In genomic region chr7:20019757-20020432, GRCh38 we compare ENCODE assay signal across 13 cellular contexts.
DNase-seq lines count a peak whose midpoint lies in the region; ATAC-seq lines count a peak whose summit lies in the region.
"Had no signal": no experiment of that assay in that cellular context is flagged by ENCODE, and none has a peak within 500 bp of the region (broad histone marks: within the 10 kb centered on the region; RNA-seq: fewer than 3 reads in every experiment).

No MANE protein-coding gene starts in this region.

- no peaks in the 10 kb centered on the region for H3K9me3 Mint-ChIP-seq in stimulated activated naive CD8-positive, alpha-beta T cell treated with anti-CD3 and anti-CD28 coated beads, Interleukin-15, Interleukin-2, amounts not matched to agents 100 ng/mL and 50 ng/mL, for 24 hours
- H3K9me3 Mint-ChIP-seq in stimulated activated naive CD8-positive, alpha-beta T cell treated with anti-CD3 and anti-CD28 coated beads, Interleukin-15, amount 100 ng/mL, for 72 hours, result peaks cover 7 to 9% of the 10 kb centered on the region in 2 donors
- H3K9me3 Mint-ChIP-seq in stimulated activated naive B cell treated with anti-CD40 and anti-IgM and Interleukin-4, amounts not matched to agents 10 μg/mL and 1 μg/mL and 100 μg/mL, for 72 hours, result peaks cover 4 to 5% of the 10 kb centered on the region in 2 donors

- no peaks in the 10 kb centered on the region for H3K36me3 Mint-ChIP-seq in stimulated activated naive CD8-positive, alpha-beta T cell treated with anti-CD3 and anti-CD28 coated beads, Interleukin-15, Interleukin-2, amounts not matched to agents 100 ng/mL and 50 ng/mL, for 24 hours (ENCODE audit: low read depth)
- peaks cover 0 to 9% of the 10 kb centered on the region in 2 donors for H3K36me3 Mint-ChIP-seq in stimulated activated naive B cell treated with anti-CD40 and anti-IgM and Interleukin-4, amounts not matched to agents 10 μg/mL and 1 μg/mL and 100 μg/mL, for 72 hours

- H3K27ac Mint-ChIP-seq in stimulated activated naive CD8-positive, alpha-beta T cell treated with anti-CD3 and anti-CD28 coated beads, Interleukin-15, Interleukin-2, amounts not matched to agents 100 ng/mL and 50 ng/mL, for 24 hours, result peak overlapping the region; percentile 64
- no peak overlapping the region for H3K27ac Mint-ChIP-seq in stimulated activated naive CD8-positive, alpha-beta T cell treated with anti-CD3 and anti-CD28 coated beads, Interleukin-15, amount 100 ng/mL, for 72 hours
- H3K27ac Mint-ChIP-seq in stimulated activated naive B cell treated with anti-CD40 and anti-IgM and Interleukin-4, amounts not matched to agents 10 μg/mL and 1 μg/mL and 100 μg/mL, for 72 hours, result peak overlapping the region; percentile 1
- H3K27ac Mint-ChIP-seq: activated CD4-positive, alpha-beta memory T cell treated with anti-CD3 and anti-CD28 coated beads, Interleukin-2, amount 10 ng/mL, durations not matched to agents 7 days and 5 days had no signal

- no peak for DNase-seq in stimulated activated naive CD8-positive, alpha-beta T cell treated with anti-CD3 and anti-CD28 coated beads, Interleukin-15, amount 100 ng/mL, for 72 hours
- no peak for DNase-seq in stimulated activated naive B cell treated with anti-CD40 and anti-IgM and Interleukin-4, amounts not matched to agents 10 μg/mL and 1 μg/mL and 100 μg/mL, for 72 hours
- no peak for DNase-seq in activated naive CD4-positive, alpha-beta T cell treated with Interleukin-2 at 50 U/mL for 16 hours
- DNase-seq in SHP77 treated with DMSO at 0.1 percent for 48 hours (lab: John Stamatoyannopoulos, UW), result no peak
- DNase-seq: activated CD4-positive, alpha-beta memory T cell treated with anti-CD3 and anti-CD28 coated beads, Interleukin-2, amount 10 ng/mL, durations not matched to agents 7 days and 5 days; amygdala; hypothalamus; NCI-H446; SJCRH30 had no signal

- peaks cover 4% of the 10 kb centered on the region for H3K4me1 Mint-ChIP-seq in stimulated activated naive CD8-positive, alpha-beta T cell treated with anti-CD3 and anti-CD28 coated beads, Interleukin-15, Interleukin-2, amounts not matched to agents 100 ng/mL and 50 ng/mL, for 24 hours (ENCODE audit: low read depth)
- H3K4me1 Mint-ChIP-seq in stimulated activated naive CD8-positive, alpha-beta T cell treated with anti-CD3 and anti-CD28 coated beads, Interleukin-15, amount 100 ng/mL, for 72 hours, result no peaks in the 10 kb centered on the region
- H3K4me1 Mint-ChIP-seq in stimulated activated naive B cell treated with anti-CD40 and anti-IgM and Interleukin-4, amounts not matched to agents 10 μg/mL and 1 μg/mL and 100 μg/mL, for 72 hours, result peaks cover 26 to 43% of the 10 kb centered on the region in 2 donors
- H3K4me1 Mint-ChIP-seq: activated CD4-positive, alpha-beta memory T cell treated with anti-CD3 and anti-CD28 coated beads, Interleukin-2, amount 10 ng/mL, durations not matched to agents 7 days and 5 days had no signal

- no peak overlapping the region for H3K4me3 Mint-ChIP-seq in stimulated activated naive CD8-positive, alpha-beta T cell treated with anti-CD3 and anti-CD28 coated beads, Interleukin-15, Interleukin-2, amounts not matched to agents 100 ng/mL and 50 ng/mL, for 24 hours
- H3K4me3 Mint-ChIP-seq in stimulated activated naive CD8-positive, alpha-beta T cell treated with anti-CD3 and anti-CD28 coated beads, Interleukin-15, amount 100 ng/mL, for 72 hours, result no peak overlapping the region
- peak overlapping the region in 1 of 2 donors; percentile 8 for H3K4me3 Mint-ChIP-seq in stimulated activated naive B cell treated with anti-CD40 and anti-IgM and Interleukin-4, amounts not matched to agents 10 μg/mL and 1 μg/mL and 100 μg/mL, for 72 hours
- H3K4me3 Mint-ChIP-seq: activated CD4-positive, alpha-beta memory T cell treated with anti-CD3 and anti-CD28 coated beads, Interleukin-2, amount 10 ng/mL, durations not matched to agents 7 days and 5 days had no signal

- no peak for ATAC-seq in stimulated activated naive CD8-positive, alpha-beta T cell treated with anti-CD3 and anti-CD28 coated beads, Interleukin-15, amount 100 ng/mL, for 72 hours
- ATAC-seq in HG02642 (IDR thresholded peaks at IDR 0.05; ENCODE audit: poor library complexity, unreplicated experiment) (peak; percentile 84), HG03571 (IDR thresholded peaks at IDR 0.05; ENCODE audit: unreplicated experiment) (peak; percentile 63)
- peak; percentile 91 to 92 for ATAC-seq in stimulated activated naive B cell treated with anti-CD40 and anti-IgM and Interleukin-4, amounts not matched to agents 10 μg/mL and 1 μg/mL and 100 μg/mL, for 72 hours (replicated peaks)
- no peak for ATAC-seq in activated CD4-positive, CD25-positive, alpha-beta regulatory T cell treated with anti-CD3 and anti-CD28 coated beads, Interleukin-2, amount 50 U/mL, for 24 hours

- no peaks in the 10 kb centered on the region for H3K27me3 Mint-ChIP-seq in stimulated activated naive CD8-positive, alpha-beta T cell treated with anti-CD3 and anti-CD28 coated beads, Interleukin-15, Interleukin-2, amounts not matched to agents 100 ng/mL and 50 ng/mL, for 24 hours
- H3K27me3 Mint-ChIP-seq in stimulated activated naive CD8-positive, alpha-beta T cell treated with anti-CD3 and anti-CD28 coated beads, Interleukin-15, amount 100 ng/mL, for 72 hours, result no peaks in the 10 kb centered on the region
- H3K27me3 Mint-ChIP-seq in stimulated activated naive B cell treated with anti-CD40 and anti-IgM and Interleukin-4, amounts not matched to agents 10 μg/mL and 1 μg/mL and 100 μg/mL, for 72 hours, result no peaks in the 10 kb centered on the region
- H3K27me3 Mint-ChIP-seq: activated CD4-positive, alpha-beta memory T cell treated with anti-CD3 and anti-CD28 coated beads, Interleukin-2, amount 10 ng/mL, durations not matched to agents 7 days and 5 days had no signal

Comparison
In these comparisons a context has a peak if more than half of its experiments do, and no peak if none do; other contexts are left out.
1. H3K27ac Mint-ChIP-seq: peak in stimulated activated naive CD8-positive, alpha-beta T cell treated with anti-CD3 and anti-CD28 coated beads, Interleukin-15, Interleukin-2, amounts not matched to agents 100 ng/mL and 50 ng/mL, for 24 hours (single experiment) and stimulated activated naive B cell treated with anti-CD40 and anti-IgM and Interleukin-4, amounts not matched to agents 10 μg/mL and 1 μg/mL and 100 μg/mL, for 72 hours (single experiment); none in stimulated activated naive CD8-positive, alpha-beta T cell treated with anti-CD3 and anti-CD28 coated beads, Interleukin-15, amount 100 ng/mL, for 72 hours (0 of 2).
2. ATAC-seq: peak in HG02642 (single experiment), HG03571 (single experiment) and stimulated activated naive B cell treated with anti-CD40 and anti-IgM and Interleukin-4, amounts not matched to agents 10 μg/mL and 1 μg/mL and 100 μg/mL, for 72 hours (2 of 2); none in stimulated activated naive CD8-positive, alpha-beta T cell treated with anti-CD3 and anti-CD28 coated beads, Interleukin-15, amount 100 ng/mL, for 72 hours (single experiment) and activated CD4-positive, CD25-positive, alpha-beta regulatory T cell treated with anti-CD3 and anti-CD28 coated beads, Interleukin-2, amount 50 U/mL, for 24 hours (0 of 2).